In genomic region chr10:113292086-113292485, GRCh38 we compare ENCODE assay signal across 19 cellular contexts.
"Had no signal": no experiment of that assay in that cellular context is flagged by ENCODE, and none has a peak within 500 bp of the region (broad histone marks: within the 10 kb centered on the region; RNA-seq: fewer than 3 reads in every experiment).

No MANE protein-coding gene starts in this region.

- H3K4me3 ChIP-seq: coronary artery, gastrocnemius medialis, heart right ventricle, right atrium auricular region, sigmoid colon, skin epidermis had no signal

- H3K4me1 ChIP-seq: gastrocnemius medialis, right atrium auricular region, sigmoid colon had no signal

- FAIRE-seq: islet of Langerhans had no signal

- H3K36me3 ChIP-seq: gastrocnemius medialis, heart right ventricle, neutrophil, right atrium auricular region, sigmoid colon had no signal

- DNase-seq: effector CD4-positive, alpha-beta T cell; endodermal cell; gastrocnemius medialis; heart right ventricle; hypothalamus; mammary epithelial cell; naive thymus-derived CD4-positive, alpha-beta T cell; posterior cingulate gyrus; sigmoid colon; stimulated activated CD4-positive, alpha-beta T cell treated with anti-CD3 and anti-CD28 coated beads, Interleukin-2, amount 100 ng/mL, for 24 hours; stimulated activated CD4-positive, alpha-beta T cell treated with anti-CD3 and anti-CD28 coated beads, Interleukin-4, amount 100 ng/mL, for 4 hours; stimulated activated naive CD4-positive, alpha-beta T cell; trophoblast cell had no signal

- ATAC-seq: gastrocnemius medialis; left lobe of liver; naive thymus-derived CD4-positive, alpha-beta T cell had no signal

- H3K27ac ChIP-seq: coronary artery, gastrocnemius medialis, heart right ventricle, neutrophil, right atrium auricular region, sigmoid colon, skin epidermis had no signal

- H3K27me3 ChIP-seq: gastrocnemius medialis, heart right ventricle, neutrophil, right atrium auricular region, sigmoid colon had no signal

- H3K9me3 ChIP-seq: gastrocnemius medialis, heart right ventricle, neutrophil, right atrium auricular region, sigmoid colon had no signal
